ENCODE assay signal across 1 cellular context in genomic region chr9:131739192-131739961, GRCh38.
TF ChIP-seq lines count a peak whose summit lies in the region.

No MANE protein-coding gene starts in this region.

TF ChIP-seq in GM12878, 131 proteins besides CTCF, POLR2A, EP300 and RAD21 (continued from another document):
- no peak for TF ChIP-seq MEF2B (IDR thresholded peaks at IDR 0.05; ENCODE audit: partially characterized antibody, poor library complexity, severe bottlenecking)
- TF ChIP-seq YBX1 (IDR thresholded peaks at IDR 0.05): no peak
- TF ChIP-seq ZBTB40 (IDR thresholded peaks at IDR 0.05; ENCODE audit: borderline replicate concordance): 0 out of 2 replicates have a peak, but pooled peaks have one; percentile 19
- no peak for TF ChIP-seq ETV6 (conservative IDR thresholded peaks at IDR 0.05 in 1 of 2, IDR thresholded peaks at IDR 0.05 in 1 of 2; ENCODE audit: borderline replicate concordance in 1 of 2, low read depth in 1 of 2)
